ENCODE assay signal across 1 cellular context in genomic region chr10:119286516-119286915, GRCh38.
TF ChIP-seq lines count a peak whose summit lies in the region.

No MANE protein-coding gene starts in this region.

TF ChIP-seq in HepG2, 621 proteins besides CTCF, POLR2A, EP300 and RAD21 (continued from another document):
- TF ChIP-seq ZNF407 (CRISPR knock-in tag; IDR thresholded peaks at IDR 0.05; ENCODE audit: not compliant biosample characterization) (no peak), ZNF574 (CRISPR knock-in tag; IDR thresholded peaks at IDR 0.05) (no peak), TFAP4 (IDR thresholded peaks at IDR 0.05; ENCODE audit: borderline replicate concordance, low read depth) (no peak), NR3C1 (CRISPR knock-in tag; IDR thresholded peaks at IDR 0.05) (no peak), TMF1 (CRISPR knock-in tag; IDR thresholded peaks at IDR 0.05; ENCODE audit: low read depth) (no peak), TARDBP (CRISPR knock-in tag; IDR thresholded peaks at IDR 0.05) (no peak), ZBTB42 (CRISPR knock-in tag; IDR thresholded peaks at IDR 0.05) (no peak), CCAR2 (optimal IDR thresholded peaks at IDR 0.05; ENCODE audit: low read depth, low read length) (no peak), MXI1 (IDR thresholded peaks at IDR 0.05; ENCODE audit: borderline replicate concordance, low read depth, low read length) (no peak), POGK (CRISPR knock-in tag; conservative IDR thresholded peaks at IDR 0.05) (no peak)
TF ChIP-seq in HepG2: peak in this region for 0.
